Comparison of ENCODE assay signal across 23 cellular contexts in the genomic region with DNA sequence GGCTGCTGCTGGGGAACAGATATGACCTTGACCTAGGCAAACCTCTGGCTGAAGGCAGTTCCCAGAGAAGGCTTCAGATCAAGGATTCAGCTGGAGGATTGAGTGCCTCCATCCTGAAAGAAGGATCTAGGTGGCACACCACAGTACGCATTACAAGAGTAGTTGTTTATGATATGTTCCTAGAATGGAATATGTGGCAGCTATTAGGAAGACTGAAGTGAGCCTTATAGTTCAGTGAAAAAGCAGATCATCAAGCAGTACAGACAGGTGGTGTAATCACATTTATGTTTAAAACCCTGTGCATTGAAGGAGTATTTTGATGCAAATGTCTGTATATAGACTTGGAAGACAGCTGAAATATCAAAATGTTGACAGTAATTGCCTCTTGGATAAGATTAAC.
"Had no signal": no experiment of that assay in that cellular context is flagged by ENCODE, and none has a peak within 500 bp of the region (broad histone marks: within the 10 kb centered on the region; RNA-seq: fewer than 3 reads in every experiment).

No MANE protein-coding gene starts in this region.

- H3K9me3 ChIP-seq: colonic mucosa, esophagus muscularis mucosa, esophagus squamous epithelium, gastrocnemius medialis, gastroesophageal sphincter, heart left ventricle had no signal

- H3K4me1 ChIP-seq: colonic mucosa, esophagus squamous epithelium, foreskin keratinocyte had no signal

- ATAC-seq: effector memory CD8-positive, alpha-beta T cell; esophagus mucosa; foreskin keratinocyte; gastrocnemius medialis; gastroesophageal sphincter; heart left ventricle had no signal

- H3K36me3 ChIP-seq: colonic mucosa, esophagus squamous epithelium had no signal

- H3K4me3 ChIP-seq: colonic mucosa, coronary artery, dorsolateral prefrontal cortex, esophagus muscularis mucosa, esophagus squamous epithelium, gastrocnemius medialis, gastroesophageal sphincter, heart left ventricle had no signal

- H3K27me3 ChIP-seq: colonic mucosa, dorsolateral prefrontal cortex, esophagus muscularis mucosa, esophagus squamous epithelium, foreskin keratinocyte, gastrocnemius medialis, gastroesophageal sphincter, heart left ventricle had no signal

- DNase-seq: colonic mucosa; cortex of kidney; dermis blood vessel endothelial cell; dorsolateral prefrontal cortex; effector CD4-positive, alpha-beta T cell; effector CD8-positive, alpha-beta T cell; effector memory CD4-positive, alpha-beta T cell; effector memory CD8-positive, alpha-beta T cell; endodermal cell; erythroblast; esophagus squamous epithelium; foreskin fibroblast; foreskin keratinocyte; foreskin melanocyte; gastrocnemius medialis; glutamatergic neuron; head of caudate nucleus; heart left ventricle had no signal

- H3K27ac ChIP-seq: colonic mucosa, coronary artery, dorsolateral prefrontal cortex, epithelial cell of prostate, esophagus muscularis mucosa, esophagus squamous epithelium, foreskin keratinocyte, gastrocnemius medialis, gastroesophageal sphincter had no signal
